ENCODE assay signal across 24 cellular contexts in the genomic region with DNA sequence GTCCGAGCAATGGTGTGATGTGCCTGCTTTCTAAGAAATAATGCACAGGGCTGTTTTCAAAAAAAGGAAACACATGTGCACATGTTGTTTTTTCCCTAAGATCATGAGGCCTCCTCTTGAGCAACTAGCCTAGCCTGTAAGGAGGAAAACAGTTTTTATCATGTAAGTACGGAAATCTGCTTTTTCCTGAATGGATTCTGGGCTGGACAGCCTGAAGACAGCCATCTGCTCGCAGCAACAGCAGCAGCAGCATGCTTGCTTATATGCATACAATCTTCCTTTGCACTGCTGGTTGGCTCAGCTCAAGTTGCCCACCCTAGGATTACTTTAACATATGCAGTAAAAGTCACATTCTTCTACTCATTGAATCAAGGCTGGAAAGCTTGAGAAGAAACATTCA.
DNase-seq lines count a peak whose midpoint lies in the region; ATAC-seq and TF ChIP-seq lines count a peak whose summit lies in the region.
"Had no signal": no experiment of that assay in that cellular context is flagged by ENCODE, and none has a peak within 500 bp of the region (broad histone marks: within the 10 kb centered on the region; RNA-seq: fewer than 3 reads in every experiment).

No MANE protein-coding gene starts in this region.

- H3K27ac ChIP-seq in ovary: no peak overlapping the region
- H3K27ac ChIP-seq: ascending aorta, epithelial cell of prostate, left ventricle myocardium inferior, prostate gland, SJCRH30 had no signal

- no peaks in the 10 kb centered on the region for H3K27me3 Mint-ChIP-seq in WTC11 (ENCODE audit: low read depth)
- H3K27me3 Mint-ChIP-seq in stimulated activated naive CD8-positive, alpha-beta T cell treated with anti-CD3 and anti-CD28 coated beads, Interleukin-15, amount 100 ng/mL, for 72 hours: no peaks in the 10 kb centered on the region
- H3K27me3 Mint-ChIP-seq: activated CD8-positive, alpha-beta memory T cell treated with anti-CD3 and anti-CD28 coated beads, Interleukin-2, amount 10 ng/mL, durations not matched to agents 7 days and 5 days; activated naive CD8-positive, alpha-beta T cell treated with anti-CD3 and anti-CD28 coated beads, Interleukin-2, amount 10 ng/mL, durations not matched to agents 7 days and 5 days; stimulated activated memory B cell treated with anti-CD40 and anti-IgM and Interleukin-4, amounts not matched to agents 10 μg/mL and 1 μg/mL and 100 μg/mL, for 72 hours; type B pancreatic cell had no signal

- TF ChIP-seq CTCF in WTC11 (IDR thresholded peaks at IDR 0.05): no peak
- TF ChIP-seq CTCF in ovary (IDR thresholded peaks at IDR 0.05): no peak

- H3K9me3 Mint-ChIP-seq in WTC11: no peaks in the 10 kb centered on the region
- no peaks in the 10 kb centered on the region for H3K9me3 Mint-ChIP-seq in stimulated activated naive CD8-positive, alpha-beta T cell treated with anti-CD3 and anti-CD28 coated beads, Interleukin-15, amount 100 ng/mL, for 72 hours
- H3K9me3 Mint-ChIP-seq: activated naive CD8-positive, alpha-beta T cell treated with anti-CD3 and anti-CD28 coated beads, Interleukin-2, amount 10 ng/mL, durations not matched to agents 7 days and 5 days; activated T-cell treated with anti-CD3 and anti-CD28 coated beads, Interleukin-2, amount 50 U/mL, for 4 hours; H9; stimulated activated memory B cell treated with anti-CD40 and anti-IgM and Interleukin-4, amounts not matched to agents 10 μg/mL and 1 μg/mL and 100 μg/mL, for 72 hours; type B pancreatic cell had no signal

- POLR2A ChIA-PET in WTC11 (lab: Charles Lee): interaction anchor here (0.6 kb wide), 1 partner anchor 267 kb away, joined by 3 read pairs; no protein-coding TSS in a partner anchor

- TF ChIP-seq EP300 in ovary (IDR thresholded peaks at IDR 0.05): no peak

- H3K36me3 ChIP-seq in ovary: no peaks in the 10 kb centered on the region
- H3K36me3 ChIP-seq: ascending aorta, prostate gland, SJCRH30 had no signal

- no peaks in the 10 kb centered on the region for H3K9me3 ChIP-seq in ovary
- H3K9me3 ChIP-seq: ascending aorta, left ventricle myocardium inferior, prostate gland, SJCRH30 had no signal

- H3K4me1 Mint-ChIP-seq in WTC11: peaks cover 9% of the 10 kb centered on the region
- no peaks in the 10 kb centered on the region for H3K4me1 Mint-ChIP-seq in stimulated activated naive CD8-positive, alpha-beta T cell treated with anti-CD3 and anti-CD28 coated beads, Interleukin-15, amount 100 ng/mL, for 72 hours
- H3K4me1 Mint-ChIP-seq: activated CD8-positive, alpha-beta memory T cell treated with anti-CD3 and anti-CD28 coated beads, Interleukin-2, amount 10 ng/mL, durations not matched to agents 7 days and 5 days; activated naive CD8-positive, alpha-beta T cell treated with anti-CD3 and anti-CD28 coated beads, Interleukin-2, amount 10 ng/mL, durations not matched to agents 7 days and 5 days; stimulated activated memory B cell treated with anti-CD40 and anti-IgM and Interleukin-4, amounts not matched to agents 10 μg/mL and 1 μg/mL and 100 μg/mL, for 72 hours had no signal

- no peaks in the 10 kb centered on the region for H3K36me3 Mint-ChIP-seq in WTC11
- H3K36me3 Mint-ChIP-seq: type B pancreatic cell had no signal

- intact Hi-C loops in Right ventricle myocardium inferior (cut with DNase I) (loop anchor here (5.0 to 10.0 kb wide), 3 partner anchors 341 to 378 kb away; no protein-coding TSS in a partner anchor), left cardiac atrium (cut with DNase I) (loop anchor here (5.0 to 10.0 kb wide), 2 partner anchors 368 to 371 kb away; a partner anchor contains a TSS), ovary (cut with DNase I) (loop anchor here in 2 of 4 donors (5.0 to 10.0 kb wide), 2 partner anchors 361 to 363 kb away; no protein-coding TSS in a partner anchor)

- WGBS in ovary, 3 donors: 50 to 58% (median 52%) methylated on average over 3 of the region's 3 CpGs

- H3K27me3 ChIP-seq in ovary: no peaks in the 10 kb centered on the region
- H3K27me3 ChIP-seq: ascending aorta, SJCRH30 had no signal

- H3K27ac Mint-ChIP-seq in WTC11: no peak overlapping the region
- no peak overlapping the region for H3K27ac Mint-ChIP-seq in stimulated activated naive CD8-positive, alpha-beta T cell treated with anti-CD3 and anti-CD28 coated beads, Interleukin-15, amount 100 ng/mL, for 72 hours
- H3K27ac Mint-ChIP-seq: activated CD8-positive, alpha-beta memory T cell treated with anti-CD3 and anti-CD28 coated beads, Interleukin-2, amount 10 ng/mL, durations not matched to agents 7 days and 5 days; activated naive CD8-positive, alpha-beta T cell treated with anti-CD3 and anti-CD28 coated beads, Interleukin-2, amount 10 ng/mL, durations not matched to agents 7 days and 5 days; H9; stimulated activated memory B cell treated with anti-CD40 and anti-IgM and Interleukin-4, amounts not matched to agents 10 μg/mL and 1 μg/mL and 100 μg/mL, for 72 hours; type B pancreatic cell had no signal

- DNase-seq in Right ventricle myocardium inferior (ENCODE audit: missing footprints) (no peak), left cardiac atrium (no peak), WTC11 (ENCODE audit: low spot score) (no peak), left kidney (ENCODE audit: low read depth, low spot score) (peak; percentile 44), ovary (no peak), DMS53 (lab: John Stamatoyannopoulos, UW) (no peak)
- no peak for DNase-seq in stimulated activated naive CD8-positive, alpha-beta T cell treated with anti-CD3 and anti-CD28 coated beads, Interleukin-15, amount 100 ng/mL, for 72 hours
- DNase-seq: activated CD4-positive, alpha-beta T cell treated with anti-CD3 and anti-CD28 coated beads, Interleukin-2, amount 50 U/mL, for 1 hour; activated CD4-positive, CD25-positive, alpha-beta regulatory T cell; activated CD8-positive, alpha-beta memory T cell treated with anti-CD3 and anti-CD28 coated beads, Interleukin-2, amount 10 ng/mL, durations not matched to agents 7 days and 5 days; activated gamma-delta T cell; activated naive CD8-positive, alpha-beta T cell treated with anti-CD3 and anti-CD28 coated beads, Interleukin-2, amount 10 ng/mL, durations not matched to agents 7 days and 5 days; activated T-cell treated with anti-CD3 and anti-CD28 coated beads, Interleukin-2, amount 50 U/mL, for 4 hours; effector CD8-positive, alpha-beta T cell; H9; left ventricle myocardium inferior; stimulated activated CD4-positive, alpha-beta T cell treated with anti-CD3 and anti-CD28 coated beads, Interleukin-15, amount 100 ng/mL, for 24 hours had no signal

- CTCF ChIA-PET in WTC11 (lab: Charles Lee): interaction anchor here (0.6 to 1.5 kb wide), 4 partner anchors 12 to 30 kb away, joined by 3 to 8 read pairs (median 3); no protein-coding TSS in a partner anchor

- H3K4me3 ChIP-seq in ovary: no peak overlapping the region
- H3K4me3 ChIP-seq: ascending aorta, left ventricle myocardium inferior, prostate gland, SJCRH30 had no signal

- no peaks in the 10 kb centered on the region for H3K4me1 ChIP-seq in ovary (ENCODE audit: insufficient read depth)
- H3K4me1 ChIP-seq: ascending aorta, left ventricle myocardium inferior, prostate gland, SJCRH30 had no signal

- no peak overlapping the region for H3K4me3 Mint-ChIP-seq in WTC11
- no peak overlapping the region for H3K4me3 Mint-ChIP-seq in stimulated activated naive CD8-positive, alpha-beta T cell treated with anti-CD3 and anti-CD28 coated beads, Interleukin-15, amount 100 ng/mL, for 72 hours
- H3K4me3 Mint-ChIP-seq: activated CD8-positive, alpha-beta memory T cell treated with anti-CD3 and anti-CD28 coated beads, Interleukin-2, amount 10 ng/mL, durations not matched to agents 7 days and 5 days; activated naive CD8-positive, alpha-beta T cell treated with anti-CD3 and anti-CD28 coated beads, Interleukin-2, amount 10 ng/mL, durations not matched to agents 7 days and 5 days; activated T-cell treated with anti-CD3 and anti-CD28 coated beads, Interleukin-2, amount 50 U/mL, for 4 hours; H9; stimulated activated memory B cell treated with anti-CD40 and anti-IgM and Interleukin-4, amounts not matched to agents 10 μg/mL and 1 μg/mL and 100 μg/mL, for 72 hours; type B pancreatic cell had no signal

- ATAC-seq in Right ventricle myocardium inferior: peak; percentile 23
- no peak for ATAC-seq in left cardiac atrium
- ATAC-seq in WTC11: peak; percentile 48; the same call in 1 of the 2 replicates
- no peak for ATAC-seq in stimulated activated naive CD8-positive, alpha-beta T cell treated with anti-CD3 and anti-CD28 coated beads, Interleukin-15, amount 100 ng/mL, for 72 hours
- no peak for ATAC-seq in HG02938 (IDR thresholded peaks at IDR 0.05; ENCODE audit: unreplicated experiment)
- ATAC-seq: activated CD8-positive, alpha-beta memory T cell treated with anti-CD3 and anti-CD28 coated beads, Interleukin-2, amount 10 ng/mL, durations not matched to agents 7 days and 5 days; activated T-cell treated with anti-CD3 and anti-CD28 coated beads, Interleukin-2, amount 50 U/mL, for 4 hours; stimulated activated memory B cell treated with anti-CD40 and anti-IgM and Interleukin-4, amounts not matched to agents 10 μg/mL and 1 μg/mL and 100 μg/mL, for 72 hours had no signal

- TF ChIP-seq POLR2A in ovary (IDR thresholded peaks at IDR 0.05): no peak

TF ChIP-seq in WTC11, 78 proteins besides CTCF, POLR2A, EP300 and RAD21:
- no peak for TF ChIP-seq ETV6 (CRISPR knock-in tag; IDR thresholded peaks at IDR 0.05)
- TF ChIP-seq ZNF671 (CRISPR knock-in tag; IDR thresholded peaks at IDR 0.05): no peak
- TF ChIP-seq NR2C2 (CRISPR knock-in tag; IDR thresholded peaks at IDR 0.05): no peak
- no peak for TF ChIP-seq FOXP1 (CRISPR knock-in tag; IDR thresholded peaks at IDR 0.05; ENCODE audit: borderline replicate concordance)
- TF ChIP-seq NR3C1 (CRISPR knock-in tag; conservative IDR thresholded peaks at IDR 0.05; ENCODE audit: low read depth): no peak
- TF ChIP-seq OVOL2 (CRISPR knock-in tag; IDR thresholded peaks at IDR 0.05; ENCODE audit: borderline replicate concordance): no peak
- TF ChIP-seq FOXJ3 (CRISPR knock-in tag; IDR thresholded peaks at IDR 0.05; ENCODE audit: borderline replicate concordance): no peak
- no peak for TF ChIP-seq SMAD4 (CRISPR knock-in tag; IDR thresholded peaks at IDR 0.05)
- TF ChIP-seq, protein P1, sequence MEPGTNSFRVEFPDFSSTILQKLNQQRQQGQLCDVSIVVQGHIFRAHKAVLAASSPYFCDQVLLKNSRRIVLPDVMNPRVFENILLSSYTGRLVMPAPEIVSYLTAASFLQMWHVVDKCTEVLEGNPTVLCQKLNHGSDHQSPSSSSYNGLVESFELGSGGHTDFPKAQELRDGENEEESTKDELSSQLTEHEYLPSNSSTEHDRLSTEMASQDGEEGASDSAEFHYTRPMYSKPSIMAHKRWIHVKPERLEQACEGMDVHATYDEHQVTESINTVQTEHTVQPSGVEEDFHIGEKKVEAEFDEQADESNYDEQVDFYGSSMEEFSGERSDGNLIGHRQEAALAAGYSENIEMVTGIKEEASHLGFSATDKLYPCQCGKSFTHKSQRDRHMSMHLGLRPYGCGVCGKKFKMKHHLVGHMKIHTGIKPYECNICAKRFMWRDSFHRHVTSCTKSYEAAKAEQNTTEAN (CRISPR knock-in tag; IDR thresholded peaks at IDR 0.05): no peak
TF ChIP-seq in WTC11: peak in this region for 0.

Comparison
In these comparisons a context has a peak if more than half of its experiments do, and no peak if none do; other contexts are left out.
1. ATAC-seq: peak in Right ventricle myocardium inferior (single experiment) and WTC11 (single experiment); none in left cardiac atrium (0 of 2), stimulated activated naive CD8-positive, alpha-beta T cell treated with anti-CD3 and anti-CD28 coated beads, Interleukin-15, amount 100 ng/mL, for 72 hours (single experiment) and HG02938 (single experiment).